ENCODE assay signal across 12 cellular contexts in genomic region chr5:34523382-34523716, GRCh38.
A peak's percentile ranks its signal among the peaks of the same experiment; 100 is the strongest.
DNase-seq lines count a peak whose midpoint lies in the region; ATAC-seq and TF ChIP-seq lines count a peak whose summit lies in the region.
"Had no signal": no experiment of that assay in that cellular context is flagged by ENCODE, and none has a peak within 500 bp of the region (broad histone marks: within the 10 kb centered on the region; RNA-seq: fewer than 3 reads in every experiment).

No MANE protein-coding gene starts in this region.

- no peaks in the 10 kb centered on the region for H3K27me3 ChIP-seq in CD4-positive, alpha-beta T cell (ENCODE audit: control insufficient read depth, insufficient read depth, low read length)
- no peaks in the 10 kb centered on the region for H3K27me3 ChIP-seq in SJSA1 (replicated peaks)
- H3K27me3 ChIP-seq: heart left ventricle had no signal

- no peaks in the 10 kb centered on the region for H3K36me3 ChIP-seq in HEK293 (ENCODE audit: control insufficient read depth in 2 of 2, insufficient read depth in 1 of 2, low read length in 2 of 2)
- no peaks in the 10 kb centered on the region for H3K36me3 ChIP-seq in SJSA1
- H3K36me3 ChIP-seq: heart left ventricle had no signal

- H3K27me3 Mint-ChIP-seq in CD4-positive, alpha-beta T cell: peaks cover 9% of the 10 kb centered on the region
- no peaks in the 10 kb centered on the region for H3K27me3 Mint-ChIP-seq in nephron (ENCODE audit: low read depth)
- H3K27me3 Mint-ChIP-seq in activated CD8-positive, alpha-beta T cell treated with anti-CD3 and anti-CD28 coated beads, Interleukin-2, amount 10 ng/mL, durations not matched to agents 7 days and 5 days (ENCODE audit: low read depth): peaks cover 4% of the 10 kb centered on the region

- POLR2A ChIA-PET in CD4-positive, alpha-beta T cell (lab: Charles Lee): no interaction called here
- POLR2A ChIA-PET in HEK293 (lab: Yijun Ruan, JAX): no interaction called here
- POLR2A ChIA-PET in activated CD8-positive, alpha-beta T cell treated with anti-CD3 and anti-CD28 coated beads, Interleukin-2, amount 10 ng/mL, durations not matched to agents 7 days and 5 days (lab: Charles Lee): no interaction called here

- H3K27ac ChIP-seq in CD4-positive, alpha-beta T cell (ENCODE audit: low read depth, low read length): no peak overlapping the region
- H3K27ac ChIP-seq in HEK293 (ENCODE audit: extremely low read depth, low read depth, low read length) (no peak overlapping the region), SJSA1 (peak overlapping the region; percentile 15; the same call in 1 of the 2 replicates)
- H3K27ac ChIP-seq: heart left ventricle, HL-60 had no signal

- H3K4me1 Mint-ChIP-seq in CD4-positive, alpha-beta T cell (ENCODE audit: low read depth): no peaks in the 10 kb centered on the region
- H3K4me1 Mint-ChIP-seq in nephron: peaks cover 12% of the 10 kb centered on the region
- peaks cover 4% of the 10 kb centered on the region for H3K4me1 Mint-ChIP-seq in activated CD8-positive, alpha-beta T cell treated with anti-CD3 and anti-CD28 coated beads, Interleukin-2, amount 10 ng/mL, durations not matched to agents 7 days and 5 days (ENCODE audit: low read depth)

- in situ Hi-C loops in KBM-7 (cut with MboI; ENCODE audit: low pct_unique_long_range_greater_than_20kb, low sequenced_read_pairs): no loop called here
- in situ Hi-C loops in G401 (cut with HindIII; ENCODE audit: low sequenced_read_pairs): no loop called here

- no peak for DNase-seq in CD4-positive, alpha-beta T cell
- DNase-seq in SJSA1 (ENCODE audit: low read depth in 1 of 2, low spot score in 2 of 2) (no peak), KBM-7 (no peak), G401 (ENCODE audit: low spot score) (no peak), kidney glomerular epithelial cell (lab: John Stamatoyannopoulos, UW) (no peak)
- no peak for DNase-seq in activated CD8-positive, alpha-beta T cell treated with anti-CD3 and anti-CD28 coated beads, Interleukin-2, amount 10 ng/mL, durations not matched to agents 7 days and 5 days
- DNase-seq: GF-D8, SIG-M5 had no signal

- H3K27ac Mint-ChIP-seq in CD4-positive, alpha-beta T cell: no peak overlapping the region
- peak overlapping the region; percentile 71 to 81 (median 80) for H3K27ac Mint-ChIP-seq in nephron
- no peak overlapping the region for H3K27ac Mint-ChIP-seq in activated CD8-positive, alpha-beta T cell treated with anti-CD3 and anti-CD28 coated beads, Interleukin-2, amount 10 ng/mL, durations not matched to agents 7 days and 5 days

- no peak for ATAC-seq in CD4-positive, alpha-beta T cell (ENCODE audit: poor library complexity)
- ATAC-seq in activated CD8-positive, alpha-beta T cell treated with anti-CD3 and anti-CD28 coated beads, Interleukin-2, amount 10 ng/mL, durations not matched to agents 7 days and 5 days: no peak

- H3K4me1 ChIP-seq in HEK293 (ENCODE audit: control insufficient read depth, insufficient read depth, low read length) (no peaks in the 10 kb centered on the region), SJSA1 (replicated peaks) (peaks cover 19% of the 10 kb centered on the region)

- H3K9me3 Mint-ChIP-seq in CD4-positive, alpha-beta T cell: no peaks in the 10 kb centered on the region
- H3K9me3 Mint-ChIP-seq in nephron: no peaks in the 10 kb centered on the region
- no peaks in the 10 kb centered on the region for H3K9me3 Mint-ChIP-seq in activated CD8-positive, alpha-beta T cell treated with anti-CD3 and anti-CD28 coated beads, Interleukin-2, amount 10 ng/mL, durations not matched to agents 7 days and 5 days (ENCODE audit: insufficient read depth)

- CTCF ChIA-PET in CD4-positive, alpha-beta T cell (lab: Charles Lee): interaction anchor here (2.6 kb wide), 1 partner anchor 375 kb away, joined by 12 read pairs; no protein-coding TSS in a partner anchor
- CTCF ChIA-PET in HEK293 (lab: Yijun Ruan, JAX): interaction anchor here (0.6 to 9.2 kb wide), 49 partner anchors 8 to 477 kb away, joined by 3 to 156 read pairs (median 4); partner anchors contain the start of genes RAI14 and TTC23L
- CTCF ChIA-PET in activated CD8-positive, alpha-beta T cell treated with anti-CD3 and anti-CD28 coated beads, Interleukin-2, amount 10 ng/mL, durations not matched to agents 7 days and 5 days (lab: Charles Lee): interaction anchor here (0.7 to 2.5 kb wide), 26 partner anchors 8 to 479 kb away, joined by 3 to 32 read pairs (median 5); partner anchors contain the start of gene DNAJC21

- no peak overlapping the region for H3K4me3 ChIP-seq in HEK293 (ENCODE audit: low read depth, low read length)
- no peak overlapping the region for H3K4me3 ChIP-seq in SJSA1
- H3K4me3 ChIP-seq: heart left ventricle had no signal

- peak; percentile 34 for TF ChIP-seq CTCF in CD4-positive, alpha-beta T cell (IDR thresholded peaks at IDR 0.05)
- no peak for TF ChIP-seq CTCF in HEK293 (tag by site-specific recombination; IDR thresholded peaks at IDR 0.05)
- TF ChIP-seq CTCF in nephron (IDR thresholded peaks at IDR 0.05; ENCODE audit: unreplicated experiment in 3 of 3): peak in 1 of 3 experiments; percentile 19

- H3K9me3 ChIP-seq in CD4-positive, alpha-beta T cell (ENCODE audit: control insufficient read depth, low read length): no peaks in the 10 kb centered on the region
- H3K9me3 ChIP-seq in HEK293 (ENCODE audit: control insufficient read depth, insufficient read depth, low read depth, low read length) (no peaks in the 10 kb centered on the region), SJSA1 (replicated peaks) (no peaks in the 10 kb centered on the region)
- H3K9me3 ChIP-seq: heart left ventricle had no signal

- H3K36me3 Mint-ChIP-seq in CD4-positive, alpha-beta T cell (ENCODE audit: low read depth): no peaks in the 10 kb centered on the region
- no peaks in the 10 kb centered on the region for H3K36me3 Mint-ChIP-seq in nephron (ENCODE audit: low read depth)
- no peaks in the 10 kb centered on the region for H3K36me3 Mint-ChIP-seq in activated CD8-positive, alpha-beta T cell treated with anti-CD3 and anti-CD28 coated beads, Interleukin-2, amount 10 ng/mL, durations not matched to agents 7 days and 5 days (ENCODE audit: low read depth)

- intact Hi-C loops in CD4-positive, alpha-beta T cell (cut with DNase I, micrococcal nuclease): loop anchor here (1.0 to 5.0 kb wide), 3 partner anchors 314 to 479 kb away; partner anchors contain the start of gene TTC23L (in 1 of the 2)

- H3K4me3 Mint-ChIP-seq in CD4-positive, alpha-beta T cell: no peak overlapping the region
- no peak overlapping the region for H3K4me3 Mint-ChIP-seq in nephron
- no peak overlapping the region for H3K4me3 Mint-ChIP-seq in activated CD8-positive, alpha-beta T cell treated with anti-CD3 and anti-CD28 coated beads, Interleukin-2, amount 10 ng/mL, durations not matched to agents 7 days and 5 days

TF ChIP-seq in HEK293, 187 proteins besides CTCF, POLR2A, EP300 and RAD21:
- TF ChIP-seq MEIS1 (CRISPR knock-in tag; IDR thresholded peaks at IDR 0.05; ENCODE audit: borderline replicate concordance) (no peak), WT1 (tag by site-specific recombination; IDR thresholded peaks at IDR 0.05) (no peak), ZNF366 (tag by site-specific recombination; conservative IDR thresholded peaks at IDR 0.05) (peak; percentile 59)
TF ChIP-seq in HEK293: peak in this region for 1.

Comparison
In these comparisons a context has a peak if more than half of its experiments do, and no peak if none do; other contexts are left out.
1. H3K27ac Mint-ChIP-seq: peak in nephron (3 of 3); none in CD4-positive, alpha-beta T cell (single experiment) and activated CD8-positive, alpha-beta T cell treated with anti-CD3 and anti-CD28 coated beads, Interleukin-2, amount 10 ng/mL, durations not matched to agents 7 days and 5 days (single experiment).